8 cellular contexts compared by ENCODE assay signal in the genomic region with DNA sequence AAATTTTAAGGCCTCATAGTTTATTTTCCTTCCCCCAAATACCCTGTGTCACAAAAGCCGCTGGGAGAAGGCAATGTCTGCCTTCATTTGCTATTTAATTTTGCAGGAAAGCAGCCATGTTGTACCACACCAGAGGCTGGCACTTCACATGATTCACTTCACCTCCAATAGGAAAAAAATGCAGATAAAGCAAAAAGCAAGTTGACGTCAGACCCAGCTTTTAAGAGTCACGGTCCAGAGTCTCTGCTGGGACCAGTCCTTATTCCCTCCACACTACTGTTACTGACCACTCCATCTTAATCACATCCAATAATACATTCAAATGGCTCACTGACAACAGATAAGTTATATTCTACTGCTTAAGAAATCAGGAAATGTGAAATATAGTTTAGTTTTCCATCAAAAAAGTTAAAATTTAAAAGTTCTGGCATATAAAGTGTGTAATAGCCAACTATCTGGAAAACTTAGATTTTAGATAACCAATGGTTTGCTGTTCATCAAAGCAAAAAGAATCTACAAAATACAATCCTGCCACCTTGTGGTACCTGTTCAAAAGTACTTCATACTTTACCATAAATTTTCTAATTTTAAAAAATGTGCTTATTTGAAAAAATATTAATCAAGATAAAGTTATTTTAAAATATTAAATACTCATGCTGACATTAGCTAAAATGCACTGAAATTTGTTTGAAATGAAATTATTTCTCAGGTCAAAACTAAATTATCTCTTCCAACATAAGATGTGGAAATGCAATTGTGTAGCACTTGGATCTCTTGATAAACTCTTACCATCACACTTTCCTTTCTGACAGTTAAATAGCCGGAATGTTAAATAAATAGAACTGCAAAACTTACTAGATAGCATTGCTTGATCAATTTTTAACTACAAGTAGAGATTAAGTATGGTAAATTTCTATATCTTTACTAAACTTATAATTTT.
DNase-seq lines count a peak whose midpoint lies in the region; ATAC-seq, FAIRE-seq and TF ChIP-seq lines count a peak whose summit lies in the region.

No MANE protein-coding gene starts in this region.

- ATAC-seq in HG02571 (IDR thresholded peaks at IDR 0.05; ENCODE audit: unreplicated experiment) (no peak), GM21423 (IDR thresholded peaks at IDR 0.05; ENCODE audit: unreplicated experiment) (no peak)

- DNase-seq in BE2C (no peak), iris pigment epithelial cell (ENCODE audit: low read depth) (peak; percentile 22), NCI-H510A treated with DMSO at 0.1 percent for 48 hours (lab: John Stamatoyannopoulos, UW) (no peak), C1 segment of cervical spinal cord (lab: John Stamatoyannopoulos, UW) (no peak)
- DNase-seq in Jurkat, Clone E6-1 (ENCODE audit: low read depth, low spot score): peak; percentile 30

- no peaks in the 10 kb centered on the region for H3K27me3 ChIP-seq in BE2C

- H3K4me3 ChIP-seq in BE2C (ENCODE audit: low read depth, low read length): no peak overlapping the region
- H3K4me3 ChIP-seq in Jurkat, Clone E6-1 (ENCODE audit: low read length): no peak overlapping the region

- no peaks in the 10 kb centered on the region for H3K4me1 ChIP-seq in BE2C

- TF ChIP-seq CTCF in BE2C (IDR thresholded peaks at IDR 0.05; ENCODE audit: low read depth, low read length): peak; percentile 45

- peak; percentile 98 for FAIRE-seq in TTC549 (lab: Jason Lieb, UNC)

- no peaks in the 10 kb centered on the region for H3K36me3 ChIP-seq in BE2C

- no peaks in the 10 kb centered on the region for H3K9me3 ChIP-seq in BE2C

Comparison
In these comparisons a context has a peak if more than half of its experiments do, and no peak if none do; other contexts are left out.
1. DNase-seq: peak in Jurkat, Clone E6-1 (single experiment) and iris pigment epithelial cell (single experiment); none in BE2C (single experiment), NCI-H510A treated with DMSO at 0.1 percent for 48 hours (single experiment) and C1 segment of cervical spinal cord (0 of 14).